14 cellular contexts compared by ENCODE assay signal in the genomic region with DNA sequence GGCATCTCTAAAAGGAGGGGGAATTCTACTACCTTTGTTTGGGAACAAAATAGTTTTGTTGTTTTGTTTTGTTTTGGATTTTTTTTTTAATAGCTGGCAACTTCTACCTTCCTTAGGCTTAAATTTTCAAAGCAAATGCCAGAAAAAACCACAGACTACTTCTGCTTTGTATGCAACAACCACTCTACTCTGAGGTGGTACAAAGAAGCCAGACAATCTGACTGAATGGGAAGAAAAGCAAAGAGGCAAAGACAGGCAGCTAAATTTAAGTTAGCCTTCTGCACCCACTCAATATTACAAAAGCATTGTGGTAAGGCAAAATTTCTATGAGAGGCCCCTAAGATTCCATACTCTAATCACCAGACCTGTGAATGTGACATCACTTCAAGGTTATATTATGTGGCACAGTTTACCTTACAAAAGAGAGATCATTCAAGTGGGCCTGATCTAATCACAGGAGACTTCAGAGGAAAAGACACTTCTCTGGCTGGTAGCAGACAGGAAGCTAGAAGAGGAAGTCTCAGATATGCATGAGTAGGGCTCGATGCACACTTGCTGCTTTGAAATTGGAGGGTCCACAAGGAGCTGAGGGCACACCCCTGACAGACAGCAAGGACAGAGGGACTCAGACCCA.
DNase-seq lines count a peak whose midpoint lies in the region; ATAC-seq and TF ChIP-seq lines count a peak whose summit lies in the region.
"Had no signal": no experiment of that assay in that cellular context is flagged by ENCODE, and none has a peak within 500 bp of the region (broad histone marks: within the 10 kb centered on the region; RNA-seq: fewer than 3 reads in every experiment).

No MANE protein-coding gene starts in this region.

- no peak overlapping the region for H3K27ac Mint-ChIP-seq in effector memory CD8-positive, alpha-beta T cell
- no peak overlapping the region for H3K27ac Mint-ChIP-seq in mesothelial cell of epicardium
- H3K27ac Mint-ChIP-seq: activated CD8-positive, alpha-beta T cell treated with anti-CD3 and anti-CD28 coated beads, Interleukin-2, amount 10 ng/mL, durations not matched to agents 7 days and 5 days had no signal

- intact Hi-C loops in transverse colon (cut with DNase I; ENCODE audit: low total_unique reads): no loop called here

- no peaks in the 10 kb centered on the region for H3K9me3 ChIP-seq in transverse colon
- H3K9me3 ChIP-seq: breast epithelium had no signal

- H3K27ac ChIP-seq in transverse colon: no peak overlapping the region
- H3K27ac ChIP-seq: breast epithelium had no signal

- H3K4me3 ChIP-seq in transverse colon: no peak overlapping the region
- H3K4me3 ChIP-seq: breast epithelium had no signal

- 53% methylated on average over 1 of the region's 1 CpG; no CpG with 5 or more reads in 1 of the 2 donors for WGBS in transverse colon (ENCODE audit: low coverage in 1 of 2), 2 donors

- no peaks in the 10 kb centered on the region for H3K27me3 Mint-ChIP-seq in effector memory CD8-positive, alpha-beta T cell
- no peaks in the 10 kb centered on the region for H3K27me3 Mint-ChIP-seq in mesothelial cell of epicardium (ENCODE audit: low read depth)

- in situ Hi-C loops in transverse colon (cut with MboI; ENCODE audit: low pct_ligation_motif_present in 1 of 4, low pct_unique_long_range_greater_than_20kb in 1 of 4, low sequenced_read_pairs in 3 of 4): no loop called here

- no peak for TF ChIP-seq EP300 in transverse colon (IDR thresholded peaks at IDR 0.05; ENCODE audit: low read depth)

- H3K27me3 ChIP-seq in transverse colon: no peaks in the 10 kb centered on the region
- H3K27me3 ChIP-seq: breast epithelium had no signal

- no peaks in the 10 kb centered on the region for H3K36me3 ChIP-seq in transverse colon
- H3K36me3 ChIP-seq: breast epithelium had no signal

- no peaks in the 10 kb centered on the region for H3K36me3 Mint-ChIP-seq in effector memory CD8-positive, alpha-beta T cell (ENCODE audit: insufficient read depth)
- H3K36me3 Mint-ChIP-seq in mesothelial cell of epicardium: no peaks in the 10 kb centered on the region

- ATAC-seq in GM18505 (IDR thresholded peaks at IDR 0.05; ENCODE audit: unreplicated experiment): peak; percentile 93
- ATAC-seq in GM21576 (IDR thresholded peaks at IDR 0.05; ENCODE audit: unreplicated experiment): peak; percentile 75
- peak; percentile 69 for ATAC-seq in HG03432 (IDR thresholded peaks at IDR 0.05; ENCODE audit: unreplicated experiment)
- peak; percentile 33 for ATAC-seq in effector memory CD8-positive, alpha-beta T cell (replicated peaks)
- ATAC-seq: activated CD8-positive, alpha-beta T cell treated with anti-CD3 and anti-CD28 coated beads, Interleukin-2, amount 10 ng/mL, durations not matched to agents 7 days and 5 days had no signal

- H3K4me1 Mint-ChIP-seq in effector memory CD8-positive, alpha-beta T cell (ENCODE audit: low read depth in 2 of 2): no peaks in the 10 kb centered on the region
- H3K4me1 Mint-ChIP-seq in mesothelial cell of epicardium: peaks cover 15% of the 10 kb centered on the region

- TF ChIP-seq POLR2A in GM18505 (IDR thresholded peaks at IDR 0.05; ENCODE audit: borderline replicate concordance, extremely low read depth, insufficient read depth, insufficient read length) (no peak), transverse colon (IDR thresholded peaks at IDR 0.05) (no peak)

- H3K4me1 ChIP-seq in transverse colon: no peaks in the 10 kb centered on the region
- H3K4me1 ChIP-seq: breast epithelium had no signal

- peaks cover 0 to 2% of the 10 kb centered on the region in 2 donors for H3K9me3 Mint-ChIP-seq in effector memory CD8-positive, alpha-beta T cell
- H3K9me3 Mint-ChIP-seq in mesothelial cell of epicardium: peaks cover under 1% of the 10 kb centered on the region

- no peak for TF ChIP-seq CTCF in transverse colon (IDR thresholded peaks at IDR 0.05)
- TF ChIP-seq CTCF in mesothelial cell of epicardium (IDR thresholded peaks at IDR 0.05; ENCODE audit: unreplicated experiment): no peak

- no peak overlapping the region for H3K4me3 Mint-ChIP-seq in effector memory CD8-positive, alpha-beta T cell
- H3K4me3 Mint-ChIP-seq in mesothelial cell of epicardium: no peak overlapping the region
- H3K4me3 Mint-ChIP-seq: activated CD8-positive, alpha-beta T cell treated with anti-CD3 and anti-CD28 coated beads, Interleukin-2, amount 10 ng/mL, durations not matched to agents 7 days and 5 days had no signal

- DNase-seq in effector memory CD8-positive, alpha-beta T cell: no peak
- DNase-seq in SKM-1 (lab: John Stamatoyannopoulos, UW; ENCODE audit: unreplicated experiment) (no peak), transverse colon (no peak), mesothelial cell of epicardium (ENCODE audit: low spot score in 2 of 2, unreplicated experiment in 2 of 2) (no peak), NCI-H1436 treated with DMSO at 0.1 percent for 48 hours (lab: John Stamatoyannopoulos, UW) (no peak)
- DNase-seq: activated CD8-positive, alpha-beta T cell treated with anti-CD3 and anti-CD28 coated beads, Interleukin-2, amount 10 ng/mL, durations not matched to agents 7 days and 5 days; glutamatergic neuron; kidney glomerular epithelial cell; NCI-H1048; stimulated activated CD4-positive, alpha-beta T cell treated with anti-CD3 and anti-CD28 coated beads, Interleukin-1b, Interleukin-23, amount 100 ng/mL, for 48 hours had no signal

Comparison
In these comparisons a context has a peak if more than half of its experiments do, and no peak if none do; other contexts are left out.
1. ATAC-seq: peak in every context shown above with its lines; median percentile 93 in GM18505; 75 in GM21576; 69 in HG03432; 33 in effector memory CD8-positive, alpha-beta T cell.